8 cellular contexts compared by ENCODE assay signal in the genomic region with DNA sequence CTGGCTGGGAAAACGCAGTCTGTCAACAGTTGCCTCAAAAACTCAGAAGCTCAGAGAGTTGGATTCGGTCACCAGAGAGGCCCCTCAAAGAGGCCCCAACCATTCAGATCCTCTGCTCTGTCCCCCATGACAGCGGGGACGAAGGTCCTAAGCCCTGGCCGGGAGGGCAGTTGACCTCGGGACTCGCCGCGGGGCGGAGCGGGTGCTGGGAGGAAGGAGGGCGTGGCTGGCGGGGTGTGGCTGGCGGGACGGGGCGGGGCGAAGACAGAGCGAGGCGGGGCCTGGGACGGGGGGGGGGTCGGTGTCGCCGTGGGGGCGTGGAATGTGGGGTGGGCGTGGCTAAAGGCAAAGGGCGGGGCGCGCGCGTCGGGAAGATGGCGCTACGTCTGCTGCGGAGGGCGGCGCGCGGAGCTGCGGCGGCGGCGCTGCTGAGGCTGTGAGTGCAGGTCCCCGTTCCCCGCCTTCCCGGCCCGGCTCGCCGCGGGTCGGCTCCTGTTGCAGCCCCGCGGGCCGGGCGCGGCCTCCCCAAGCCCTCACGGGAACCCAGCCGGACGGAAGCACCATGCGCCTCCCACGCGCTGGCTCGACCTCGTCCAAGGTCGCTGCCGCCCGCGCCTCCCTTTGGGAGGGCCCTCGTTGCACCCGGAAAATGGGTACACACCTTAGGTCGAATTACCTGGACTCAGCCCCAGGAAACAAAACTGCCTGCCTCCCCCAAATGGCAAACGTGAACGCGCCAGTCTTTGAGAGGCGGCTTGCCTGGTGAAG. TPM values are rescaled to one million over a fixed set of nuclear protein-coding genes. Genes with fewer than 3 reads are reported as not detected.
DNase-seq lines count a peak whose midpoint lies in the region; ATAC-seq and TF ChIP-seq lines count a peak whose summit lies in the region.

A gene (plus strand): TSS at position 369 of the 768 bp plus-strand sequence.

- no peaks in the 10 kb centered on the region for H3K79me2 ChIP-seq in osteoblast (ENCODE audit: insufficient read depth, low read length)

- peaks cover under 1% of the 10 kb centered on the region for H3K27me3 ChIP-seq in osteoblast (ENCODE audit: insufficient read depth, low read length)
- H3K27me3 ChIP-seq in thoracic aorta (replicated peaks; ENCODE audit: insufficient read depth): no peaks in the 10 kb centered on the region

- no peak within 1 kb of the TSS for H3K27ac ChIP-seq in osteoblast (ENCODE audit: low read depth, low read length)
- H3K27ac ChIP-seq in thoracic aorta: peak within 1 kb of the TSS; percentile 65 to 86

- no peaks in the 10 kb centered on the region for H4K20me1 ChIP-seq in osteoblast (ENCODE audit: insufficient read depth, low read length)

- peaks cover 10% of the 10 kb centered on the region for H3K4me1 ChIP-seq in osteoblast (ENCODE audit: insufficient read depth, low read length)
- peaks cover 7 to 14% of the 10 kb centered on the region in 2 donors for H3K4me1 ChIP-seq in thoracic aorta (ENCODE audit: control insufficient read depth in 1 of 2, low read depth in 2 of 2)

- in situ Hi-C loops in G401 (cut with HindIII; ENCODE audit: low sequenced_read_pairs): no loop called here

- no peaks in the 10 kb centered on the region for H3K9me3 ChIP-seq in osteoblast (ENCODE audit: low read depth, low read length)
- H3K9me3 ChIP-seq in thoracic aorta: no peaks in the 10 kb centered on the region

- H3K4me3 ChIP-seq in LNCaP clone FGC (ENCODE audit: low read depth, low read length) (peak within 1 kb of the TSS; percentile 57), osteoblast (ENCODE audit: insufficient read depth, low read length) (peak within 1 kb of the TSS; percentile 89), thoracic aorta (peak within 1 kb of the TSS; percentile 99)

- H2AFZ ChIP-seq in osteoblast (ENCODE audit: low read length): peak within 1 kb of the TSS; percentile 97

- DNase-seq in G401 (ENCODE audit: low spot score) (peak; percentile 88), H4 (ENCODE audit: low spot score) (peak; percentile 62), LNCaP clone FGC (ENCODE audit: low read depth) (no peak), SK-N-DZ (ENCODE audit: low spot score) (peak; percentile 73), globus pallidus (ENCODE audit: low spot score) (peak; percentile 85), osteoblast (ENCODE audit: insufficient read length, low spot score, missing footprints) (peak; percentile 95), thoracic aorta (ENCODE audit: low spot score) (peak; percentile 59)
- DNase-seq in activated naive CD4-positive, alpha-beta T cell treated with anti-CD3 and anti-CD28 coated beads, Interleukin-2, amount 50 U/mL, for 16 hours: peak; percentile 87

- H3K4me2 ChIP-seq in osteoblast (ENCODE audit: insufficient read depth, low read length): peak within 1 kb of the TSS; percentile 97

- peak; percentile 94 for ATAC-seq in thoracic aorta (ENCODE audit: insufficient number of reproducible peaks, low FRiP score, low read depth)

- H3K36me3 ChIP-seq in osteoblast (ENCODE audit: insufficient read depth, low read length) (no peaks in the 10 kb centered on the region), thoracic aorta (no peaks in the 10 kb centered on the region)

- TF ChIP-seq CTCF in LNCaP clone FGC (IDR thresholded peaks at IDR 0.05; ENCODE audit: control insufficient read depth, extremely low read depth, insufficient read depth) (peak; percentile 31), osteoblast (IDR thresholded peaks at IDR 0.05; ENCODE audit: extremely low read depth, low read depth, low read length) (no peak), thoracic aorta (IDR thresholded peaks at IDR 0.05) (no peak)

RNA-seq across cellular contexts. Expression of the gene that starts here (rescaled TPM):
- total RNA-seq in G401 (2014; rRNA removed; shearing (Covaris generic)): 13.4 and 14.1 TPM in 2 replicates
- 0.10 and 0.33 TPM in 2 replicates for total RNA-seq in H4 (2014; rRNA removed; shearing (Covaris generic))
- polyA plus RNA-seq in SK-N-DZ (2014; cell fraction: cytosol; rRNA removed): 0.41 and 3.1 TPM in 2 replicates
- 0.52 and 1.2 TPM in 2 replicates for polyA plus RNA-seq in SK-N-DZ (2014; cell fraction: nucleus; rRNA removed)
- total RNA-seq in osteoblast (1.1 and 1.2 TPM in 2 replicates), thoracic aorta (1 to 10 TPM; 2.8 to 5.4 TPM)

Comparison
In these comparisons a context has a peak if more than half of its experiments do, and no peak if none do; other contexts are left out.
1. Peak in DNase-seq in H4; RNA of the gene not detected or under 1 TPM.